Comparison of ENCODE assay signal across 8 cellular contexts in genomic region chr4:175536852-175537453, GRCh38.
DNase-seq lines count a peak whose midpoint lies in the region; ATAC-seq, FAIRE-seq and TF ChIP-seq lines count a peak whose summit lies in the region.

No MANE protein-coding gene starts in this region.

- WGBS in mesendoderm (ENCODE audit: extremely low coverage, insufficient coverage, low lambda C conversion rate), result 100% methylated on average over 1 of the region's 6 CpGs

- FAIRE-seq in bronchial epithelial cell (lab: Jason Lieb, UNC), result no peak

- H3K27me3 Mint-ChIP-seq in activated CD4-positive, alpha-beta T cell treated with anti-CD3 and anti-CD28 coated beads, Interleukin-2, amount 10 ng/mL, durations not matched to agents 24 days and 14 days, result no peaks in the 10 kb centered on the region

- intact Hi-C loops in activated CD4-positive, alpha-beta T cell treated with anti-CD3 and anti-CD28 coated beads, Interleukin-2, amount 10 ng/mL, durations not matched to agents 24 days and 14 days (cut with micrococcal nuclease), result loop anchor here (5.0 kb wide), 2 partner anchors 775 to 1170 kb away; no protein-coding TSS in a partner anchor

- H3K9ac ChIP-seq in mesendoderm (ENCODE audit: low read length), result no peak overlapping the region

- peak; percentile 18 for DNase-seq in GM04503 (ENCODE audit: low read depth)
- peak; percentile 72 for DNase-seq in NCI-H460 (ENCODE audit: extremely low read depth, low read depth)
- peak; percentile 70 for DNase-seq in bronchial epithelial cell (ENCODE audit: low read depth)
- peak; percentile 82 for DNase-seq in mesendoderm
- DNase-seq in COLO668 (lab: John Stamatoyannopoulos, UW; ENCODE audit: unreplicated experiment), result no peak
- DNase-seq in activated CD4-positive, alpha-beta T cell treated with anti-CD3 and anti-CD28 coated beads, Interleukin-2, amount 10 ng/mL, durations not matched to agents 24 days and 14 days, result no peak

- no peaks in the 10 kb centered on the region for H3K4me1 Mint-ChIP-seq in activated CD4-positive, alpha-beta T cell treated with anti-CD3 and anti-CD28 coated beads, Interleukin-2, amount 10 ng/mL, durations not matched to agents 24 days and 14 days

- H3K27me3 ChIP-seq in bronchial epithelial cell (ENCODE audit: control insufficient read depth, insufficient read depth, low read length), result no peaks in the 10 kb centered on the region
- H3K27me3 ChIP-seq in mesendoderm (ENCODE audit: insufficient read depth, low read length, poor library complexity), result no peaks in the 10 kb centered on the region

- no peak overlapping the region for H2BK15ac ChIP-seq in mesendoderm (replicated peaks; ENCODE audit: low read depth)

- no peaks in the 10 kb centered on the region for H3K36me3 Mint-ChIP-seq in activated CD4-positive, alpha-beta T cell treated with anti-CD3 and anti-CD28 coated beads, Interleukin-2, amount 10 ng/mL, durations not matched to agents 24 days and 14 days (ENCODE audit: low read depth)

- H4K5ac ChIP-seq in mesendoderm (ENCODE audit: low read length), result no peak overlapping the region

- ATAC-seq in HG02623 (IDR thresholded peaks at IDR 0.05; ENCODE audit: unreplicated experiment) (peak; percentile 66), GM21619 (IDR thresholded peaks at IDR 0.05; ENCODE audit: unreplicated experiment) (no peak)

- H3K79me1 ChIP-seq in mesendoderm (ENCODE audit: low read length), result no peaks in the 10 kb centered on the region

- H3K18ac ChIP-seq in mesendoderm (ENCODE audit: low read length), result no peak overlapping the region

- TF ChIP-seq CTCF in bronchial epithelial cell (IDR thresholded peaks at IDR 0.05; ENCODE audit: insufficient read depth, low read length, severe bottlenecking), result peak; percentile 31

- no peak overlapping the region for H3K23ac ChIP-seq in mesendoderm (ENCODE audit: low read length)

- no peak overlapping the region for H3K56ac ChIP-seq in mesendoderm (ENCODE audit: low read length)

- H3K4me3 ChIP-seq in bronchial epithelial cell (ENCODE audit: low read depth, low read length), result no peak overlapping the region
- H3K4me3 ChIP-seq in mesendoderm (ENCODE audit: low read length), result no peak overlapping the region

- no peak overlapping the region for H3K4me3 Mint-ChIP-seq in activated CD4-positive, alpha-beta T cell treated with anti-CD3 and anti-CD28 coated beads, Interleukin-2, amount 10 ng/mL, durations not matched to agents 24 days and 14 days

- no peak overlapping the region for H2AK5ac ChIP-seq in mesendoderm (ENCODE audit: low read length)

- H3K36me3 ChIP-seq in bronchial epithelial cell (ENCODE audit: control insufficient read depth, insufficient read depth, low read length), result no peaks in the 10 kb centered on the region
- no peaks in the 10 kb centered on the region for H3K36me3 ChIP-seq in mesendoderm (ENCODE audit: control insufficient read depth, insufficient read depth, low read length)

- no peak overlapping the region for H2BK5ac ChIP-seq in mesendoderm (ENCODE audit: low read length)

- no peaks in the 10 kb centered on the region for H3K79me2 ChIP-seq in mesendoderm (ENCODE audit: control insufficient read depth, insufficient read depth, low read length)

- no peak overlapping the region for H2BK120ac ChIP-seq in mesendoderm (ENCODE audit: low read depth, low read length)

- H3K9me3 Mint-ChIP-seq in activated CD4-positive, alpha-beta T cell treated with anti-CD3 and anti-CD28 coated beads, Interleukin-2, amount 10 ng/mL, durations not matched to agents 24 days and 14 days, result no peaks in the 10 kb centered on the region

- no peak overlapping the region for H4K8ac ChIP-seq in mesendoderm (ENCODE audit: low read depth, low read length)

- no peak overlapping the region for H3K4ac ChIP-seq in mesendoderm (ENCODE audit: low read depth, low read length)

- no peak overlapping the region for H3K27ac ChIP-seq in mesendoderm (ENCODE audit: low read depth, low read length)

- no peaks in the 10 kb centered on the region for H3K4me1 ChIP-seq in mesendoderm (ENCODE audit: control insufficient read depth, low read depth, low read length)

- H3K27ac Mint-ChIP-seq in activated CD4-positive, alpha-beta T cell treated with anti-CD3 and anti-CD28 coated beads, Interleukin-2, amount 10 ng/mL, durations not matched to agents 24 days and 14 days, result no peak overlapping the region

- no peak overlapping the region for H3K4me2 ChIP-seq in mesendoderm (ENCODE audit: low read length)

Comparison
In these comparisons a context has a peak if more than half of its experiments do, and no peak if none do; other contexts are left out.
1. DNase-seq: peak in GM04503 (single experiment), NCI-H460 (single experiment), bronchial epithelial cell (single experiment) and mesendoderm (single experiment); none in COLO668 (single experiment) and activated CD4-positive, alpha-beta T cell treated with anti-CD3 and anti-CD28 coated beads, Interleukin-2, amount 10 ng/mL, durations not matched to agents 24 days and 14 days (single experiment).